In genomic region chr22:38843716-38844660, GRCh38 we compare ENCODE assay signal across 8 cellular contexts. TPM values are rescaled to one million over a fixed set of nuclear protein-coding genes. Genes with fewer than 3 reads are reported as not detected.
A peak's percentile ranks its signal among the peaks of the same experiment; 100 is the strongest.
DNase-seq lines count a peak whose midpoint lies in the region; ATAC-seq and TF ChIP-seq lines count a peak whose summit lies in the region.

NPTXR (minus strand) TSS chr22:38844028.

- in situ Hi-C loops in G401 (cut with HindIII; ENCODE audit: low sequenced_read_pairs), result no loop called here

- H3K27ac ChIP-seq in thoracic aorta, result peak within 1 kb of the TSS; percentile 88 to 93

- ATAC-seq in mucosa of descending colon (peak; percentile 61), thoracic aorta (ENCODE audit: insufficient number of reproducible peaks, low FRiP score, low read depth) (peak; percentile 31), GM21390 (IDR thresholded peaks at IDR 0.05; ENCODE audit: unreplicated experiment) (no peak)

- H3K4me3 ChIP-seq in epithelial cell of proximal tubule (ENCODE audit: low read depth, low read length) (peak within 1 kb of the TSS; percentile 53), mucosa of descending colon (no peak within 1 kb of the TSS), thoracic aorta (peak within 1 kb of the TSS; percentile 85)

- intact Hi-C loops in mucosa of descending colon (cut with DNase I, micrococcal nuclease), result no loop called here

- TF ChIP-seq CTCF in epithelial cell of proximal tubule (conservative IDR thresholded peaks at IDR 0.05; ENCODE audit: low read depth, low read length) (no peak), mucosa of descending colon (IDR thresholded peaks at IDR 0.05) (no peak), thoracic aorta (IDR thresholded peaks at IDR 0.05) (no peak)

- no peaks in the 10 kb centered on the region for H3K27me3 ChIP-seq in thoracic aorta (replicated peaks; ENCODE audit: insufficient read depth)

- DNase-seq in G401 (ENCODE audit: low spot score) (peak; percentile 59), NCI-H2171 (lab: John Stamatoyannopoulos, UW) (peak; percentile 56), epithelial cell of proximal tubule (ENCODE audit: low read depth) (no peak), mucosa of descending colon (peak in 2 of 3 donors; percentile 38 to 50), thoracic aorta (ENCODE audit: low spot score) (no peak), COLO829 (ENCODE audit: low spot score) (no peak)
- DNase-seq in activated CD8-positive, alpha-beta memory T cell treated with anti-CD3 and anti-CD28 coated beads, Interleukin-2, amount 50 U/mL, for 4 hours, result peak; percentile 54

- peaks cover 4% of the 10 kb centered on the region for H3K4me1 ChIP-seq in mucosa of descending colon (ENCODE audit: low read depth)
- peaks cover 27 to 65% of the 10 kb centered on the region in 2 donors for H3K4me1 ChIP-seq in thoracic aorta (ENCODE audit: control insufficient read depth in 1 of 2, low read depth in 2 of 2)

- H3K9me3 ChIP-seq in mucosa of descending colon, result no peaks in the 10 kb centered on the region
- no peaks in the 10 kb centered on the region for H3K9me3 ChIP-seq in thoracic aorta

- H3K36me3 ChIP-seq in mucosa of descending colon (ENCODE audit: low read depth) (no peaks in the 10 kb centered on the region), thoracic aorta (no peaks in the 10 kb centered on the region)

RNA-seq across cellular contexts. Expression of gene NPTXR, which starts in this region (rescaled TPM):
- 5.6 and 8.8 TPM in 2 replicates for total RNA-seq in G401 (2014; rRNA removed; shearing (Covaris generic))
- 0.58 and 0.72 TPM in 2 replicates for total RNA-seq in epithelial cell of proximal tubule
- total RNA-seq in mucosa of descending colon, result 10 to 100 TPM in 1 of 3 donors, 1 to 10 TPM in 1, under 1 TPM in 1; 0.84 to 15.5 (median 1.2) TPM
- total RNA-seq in thoracic aorta, result 10 to 100 TPM; 29.3 to 50.8 TPM

Comparison
In these comparisons a context has a peak if more than half of its experiments do, and no peak if none do; other contexts are left out.
1. DNase-seq: peak in G401 (single experiment), NCI-H2171 (single experiment), activated CD8-positive, alpha-beta memory T cell treated with anti-CD3 and anti-CD28 coated beads, Interleukin-2, amount 50 U/mL, for 4 hours (single experiment) and mucosa of descending colon (2 of 3); none in epithelial cell of proximal tubule (single experiment), thoracic aorta (single experiment) and COLO829 (single experiment).